ENCODE assay signal across 8 cellular contexts in genomic region chr17:31093866-31094599, GRCh38. TPM values are rescaled to one million over a fixed set of nuclear protein-coding genes. Genes with fewer than 3 reads are reported as not detected.
DNase-seq lines count a peak whose midpoint lies in the region; ATAC-seq and TF ChIP-seq lines count a peak whose summit lies in the region.

No MANE protein-coding gene starts in this region.

- no peaks in the 10 kb centered on the region for H3K9me3 Mint-ChIP-seq in activated naive CD8-positive, alpha-beta T cell (ENCODE audit: low read depth)

- WGBS in thyroid gland, 2 donors = 37 to 42% methylated on average over 17 of the region's 17 CpGs

- DNase-seq in left ventricle myocardium inferior = no peak
- DNase-seq in Right ventricle myocardium superior = no peak
- DNase-seq in left kidney (ENCODE audit: low read depth, low spot score) = peak; percentile 40
- no peak for DNase-seq in thyroid gland
- DNase-seq in putamen (ENCODE audit: low spot score) = no peak
- DNase-seq in H4 (ENCODE audit: low spot score) = no peak

- intact Hi-C loops in left ventricle myocardium inferior (cut with micrococcal nuclease) = no loop called here
- intact Hi-C loops in Right ventricle myocardium superior (cut with DNase I) = no loop called here
- intact Hi-C loops in thyroid gland (cut with DNase I) = no loop called here

- H3K27ac Mint-ChIP-seq in activated naive CD8-positive, alpha-beta T cell = no peak overlapping the region

- no peak for ATAC-seq in Right ventricle myocardium superior (ENCODE audit: poor library complexity)
- no peak for ATAC-seq in HG02938 (IDR thresholded peaks at IDR 0.05; ENCODE audit: unreplicated experiment)

- H3K9me3 ChIP-seq in left ventricle myocardium inferior (replicated peaks) (no peaks in the 10 kb centered on the region), thyroid gland (no peaks in the 10 kb centered on the region)

- H3K27me3 ChIP-seq in left ventricle myocardium inferior (ENCODE audit: low read depth) (no peaks in the 10 kb centered on the region), thyroid gland (no peaks in the 10 kb centered on the region)

- peaks cover 15% of the 10 kb centered on the region for H3K4me1 Mint-ChIP-seq in activated naive CD8-positive, alpha-beta T cell (ENCODE audit: low read depth)

- H3K4me3 ChIP-seq in left ventricle myocardium inferior = peak overlapping the region; percentile 94
- peak overlapping the region in 2 of 3 donors; percentile 96 to 99 for H3K4me3 ChIP-seq in thyroid gland (replicated peaks in 1 of 3)

- H3K36me3 ChIP-seq in left ventricle myocardium inferior (no peaks in the 10 kb centered on the region), thyroid gland (no peaks in the 10 kb centered on the region)

- H3K4me3 Mint-ChIP-seq in activated naive CD8-positive, alpha-beta T cell = peak overlapping the region; percentile 97

- H3K27me3 Mint-ChIP-seq in activated naive CD8-positive, alpha-beta T cell = no peaks in the 10 kb centered on the region

- no peaks in the 10 kb centered on the region for H3K36me3 Mint-ChIP-seq in activated naive CD8-positive, alpha-beta T cell

- TF ChIP-seq CTCF in left ventricle myocardium inferior (IDR thresholded peaks at IDR 0.05; ENCODE audit: borderline replicate concordance) (no peak), thyroid gland (IDR thresholded peaks at IDR 0.05) (no peak)

- TF ChIP-seq POLR2A in thyroid gland (IDR thresholded peaks at IDR 0.05) = no peak

- peak overlapping the region; percentile 94 for H3K27ac ChIP-seq in left ventricle myocardium inferior (replicated peaks)
- peak overlapping the region; percentile 97 to 99 (median 97) for H3K27ac ChIP-seq in thyroid gland

- peaks cover 32% of the 10 kb centered on the region for H3K4me1 ChIP-seq in left ventricle myocardium inferior
- peaks cover 5 to 10% of the 10 kb centered on the region in 2 donors for H3K4me1 ChIP-seq in thyroid gland

RNA-seq across cellular contexts. Expression of gene NF1, which starts 0.7 kb away (rescaled TPM):
- total RNA-seq in left ventricle myocardium inferior (42.5 TPM), Right ventricle myocardium superior (38.9 TPM), thyroid gland (100 to 1,000 TPM; 102 to 208 (median 129) TPM)
- 12.8 and 23.2 TPM in 2 replicates for total RNA-seq in H4 (2014; rRNA removed; shearing (Covaris generic))
